ENCODE assay signal across 1 cellular context in genomic region chr16:18802755-18803218, GRCh38.
TF ChIP-seq lines count a peak whose summit lies in the region.

No MANE protein-coding gene starts in this region.

TF ChIP-seq in HCT116, 20 proteins besides CTCF, POLR2A, EP300 and RAD21 (continued from another document):
- no peak for TF ChIP-seq REST (IDR thresholded peaks at IDR 0.05; ENCODE audit: low read depth)
